8 cellular contexts compared by ENCODE assay signal in the genomic region with DNA sequence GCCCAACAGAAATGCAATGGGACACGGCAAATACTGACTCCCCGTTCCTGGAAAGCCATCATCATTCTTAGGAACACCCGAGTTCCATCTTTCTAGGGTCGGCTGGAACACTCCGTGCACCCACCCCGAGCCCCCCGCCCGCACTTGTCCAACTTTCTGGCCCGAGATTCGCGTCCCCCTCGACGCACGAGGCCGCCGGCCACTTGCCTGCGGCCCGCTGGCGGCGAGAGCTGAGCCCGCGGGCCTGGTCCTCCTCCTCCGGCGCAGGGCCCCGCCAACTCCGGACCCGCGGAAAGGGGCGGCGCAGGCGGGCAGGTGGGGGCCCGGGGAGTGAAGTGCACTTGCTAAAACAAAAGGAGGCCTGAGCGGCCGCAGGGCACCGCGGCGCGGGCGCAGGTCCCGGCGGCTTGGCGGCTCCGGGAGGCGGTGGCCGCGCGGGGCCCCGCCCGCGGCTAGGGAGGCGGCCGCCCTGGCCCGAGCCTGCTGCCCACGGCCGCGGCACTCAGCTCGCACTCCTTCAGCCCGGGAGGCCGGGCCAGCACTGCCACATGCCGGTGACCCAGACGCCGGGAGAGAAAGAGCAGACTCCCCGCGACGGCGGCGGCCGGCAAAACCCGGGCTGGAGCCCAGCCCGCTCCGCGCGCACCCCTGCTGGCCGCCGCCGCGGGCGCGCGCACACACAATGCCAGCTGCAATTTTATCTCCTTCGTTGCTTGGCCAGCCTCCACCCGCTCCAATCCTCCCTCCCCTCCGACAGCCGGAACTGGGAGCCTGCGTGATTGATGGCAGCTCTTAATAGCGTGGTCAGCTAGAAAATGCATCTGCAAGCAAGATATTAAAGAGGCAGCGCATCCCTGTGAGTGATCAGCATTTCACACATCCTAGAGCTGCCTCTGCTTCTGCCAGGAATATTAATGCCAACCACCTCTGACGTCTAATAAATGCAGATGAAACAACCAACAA.
DNase-seq lines count a peak whose midpoint lies in the region; ATAC-seq and TF ChIP-seq lines count a peak whose summit lies in the region.

No MANE protein-coding gene starts in this region.

- in situ Hi-C loops in GM13976 (cut with MboI; ENCODE audit: low sequenced_read_pairs, unreplicated experiment): no loop called here
- in situ Hi-C loops in astrocyte of the spinal cord (cut with HindIII; ENCODE audit: low sequenced_read_pairs): no loop called here

- peak; percentile 66 for ATAC-seq in HG02840 (IDR thresholded peaks at IDR 0.05; ENCODE audit: low FRiP score, unreplicated experiment)
- ATAC-seq in GM18870 (IDR thresholded peaks at IDR 0.05; ENCODE audit: unreplicated experiment): no peak

- H3K4me3 ChIP-seq in astrocyte of the spinal cord (ENCODE audit: low read depth, low read length): peak overlapping the region; percentile 55

- DNase-seq in GM13976 (ENCODE audit: low spot score) (peak; percentile 89), NCI-H146 treated with DMSO at 0.1 percent for 48 hours (lab: John Stamatoyannopoulos, UW; ENCODE audit: unreplicated experiment) (peak; percentile 88), T-helper 2 cell (peak; percentile 16 to 87 (median 34)), astrocyte of the spinal cord (ENCODE audit: low read depth, low spot score) (peak; percentile 87), hippocampal formation (lab: John Stamatoyannopoulos, UW) (peak; percentile 92 to 94), pulmonary artery endothelial cell (ENCODE audit: low read depth, low spot score) (peak; percentile 74)

- peak; percentile 40 for TF ChIP-seq CTCF in GM13976 (IDR thresholded peaks at IDR 0.05; ENCODE audit: borderline replicate concordance, control extremely low read depth, extremely low read depth, insufficient read depth, missing control alignments)
- TF ChIP-seq CTCF in astrocyte of the spinal cord (IDR thresholded peaks at IDR 0.05; ENCODE audit: low read depth, low read length): peak; percentile 7

Comparison
In these comparisons a context has a peak if more than half of its experiments do, and no peak if none do; other contexts are left out.
1. DNase-seq: peak in every context shown above with its lines; median percentile 93 in hippocampal formation; 89 in GM13976; 88 in NCI-H146 treated with DMSO at 0.1 percent for 48 hours; 87 in astrocyte of the spinal cord; 74 in pulmonary artery endothelial cell; 34 in T-helper 2 cell.